In genomic region chr3:40624189-40624754, GRCh38 we compare ENCODE assay signal across 27 cellular contexts.
"Had no signal": no experiment of that assay in that cellular context is flagged by ENCODE, and none has a peak within 500 bp of the region (broad histone marks: within the 10 kb centered on the region; RNA-seq: fewer than 3 reads in every experiment).

No MANE protein-coding gene starts in this region.

- ATAC-seq: body of pancreas, sciatic nerve, WTC11 had no signal

- H3K4me1 Mint-ChIP-seq: activated CD4-positive, alpha-beta T cell treated with anti-CD3 and anti-CD28 coated beads for 36 hours; nephron had no signal

- H3K36me3 Mint-ChIP-seq: stimulated activated effector memory CD8-positive, alpha-beta T cell treated with anti-CD3 and anti-CD28 coated beads, Interleukin-12 subunit alpha, Interleukin-12 subunit beta, amount 100 ng/mL, for 72 hours had no signal

- H3K27me3 ChIP-seq: body of pancreas, cardiac muscle cell, colonic mucosa, left lung, stomach, thyroid gland had no signal

- H3K4me3 ChIP-seq: body of pancreas, cardiac muscle cell, colonic mucosa, left lung, lower lobe of right lung, mucosa of descending colon, skin epidermis, stomach, thyroid gland had no signal

- DNase-seq: activated effector memory CD4-positive, alpha-beta T cell treated with Interleukin-2 at 50 U/mL for 16 hours; activated naive CD4-positive, alpha-beta T cell treated with Interleukin-2 at 50 U/mL for 16 hours; activated T-cell treated with anti-CD3 and anti-CD28 coated beads for 4 hours; aorta; cerebellar nuclear complex; effector memory CD4-positive, alpha-beta T cell; left lung; lower lobe of right lung; mesendoderm; stimulated activated CD4-positive, alpha-beta T cell treated with anti-CD3 and anti-CD28 coated beads, Interleukin-12 subunit alpha, Interleukin-12 subunit beta, amount 100 ng/mL, for 4 hours; stimulated activated CD4-positive, alpha-beta T cell treated with anti-CD3 and anti-CD28 coated beads, Interleukin-4, amount 100 ng/mL, for 1 hour; stomach; thyroid gland had no signal

- H3K4me3 Mint-ChIP-seq: activated CD4-positive, alpha-beta T cell treated with anti-CD3 and anti-CD28 coated beads for 36 hours; activated CD8-positive, alpha-beta memory T cell treated with anti-CD3 and anti-CD28 coated beads, Interleukin-2, amount 10 ng/mL, durations not matched to agents 7 days and 5 days; activated CD8-positive, alpha-beta T cell treated with anti-CD3 and anti-CD28 coated beads, Interleukin-2, amount 10 ng/mL, durations not matched to agents 7 days and 5 days; activated naive CD8-positive, alpha-beta T cell; nephron; stimulated activated effector memory CD8-positive, alpha-beta T cell treated with anti-CD3 and anti-CD28 coated beads, Interleukin-12 subunit alpha, Interleukin-12 subunit beta, amount 100 ng/mL, for 72 hours; WTC11 had no signal

- H3K9me3 ChIP-seq: colonic mucosa, thyroid gland had no signal

- H3K36me3 ChIP-seq: cardiac muscle cell, colonic mucosa, left lung, lower lobe of right lung, stomach, thyroid gland had no signal

- H3K4me1 ChIP-seq: body of pancreas, colonic mucosa, left lung, lower lobe of right lung, stomach, thyroid gland had no signal

- H3K27ac ChIP-seq: body of pancreas, cardiac muscle cell, colonic mucosa, left lung, lower lobe of right lung, stomach, thyroid gland had no signal

- H3K27ac Mint-ChIP-seq: activated CD4-positive, alpha-beta T cell treated with anti-CD3 and anti-CD28 coated beads for 36 hours; activated CD8-positive, alpha-beta memory T cell treated with anti-CD3 and anti-CD28 coated beads, Interleukin-2, amount 10 ng/mL, durations not matched to agents 7 days and 5 days; activated CD8-positive, alpha-beta T cell treated with anti-CD3 and anti-CD28 coated beads, Interleukin-2, amount 10 ng/mL, durations not matched to agents 7 days and 5 days; activated naive CD8-positive, alpha-beta T cell; nephron; progenitor cell of endocrine pancreas; stimulated activated effector memory CD8-positive, alpha-beta T cell treated with anti-CD3 and anti-CD28 coated beads, Interleukin-12 subunit alpha, Interleukin-12 subunit beta, amount 100 ng/mL, for 72 hours; WTC11 had no signal
